ENCODE assay signal across 18 cellular contexts in genomic region chr2:128234613-128235012, GRCh38.
DNase-seq lines count a peak whose midpoint lies in the region; ATAC-seq and TF ChIP-seq lines count a peak whose summit lies in the region.
"Had no signal": no experiment of that assay in that cellular context is flagged by ENCODE, and none has a peak within 500 bp of the region (broad histone marks: within the 10 kb centered on the region; RNA-seq: fewer than 3 reads in every experiment).

No MANE protein-coding gene starts in this region.

- H3K79me1 ChIP-seq in mesendoderm (ENCODE audit: low read length) (no peaks in the 10 kb centered on the region), trophoblast cell (ENCODE audit: low read length) (no peaks in the 10 kb centered on the region)

- H3K27ac ChIP-seq in mesendoderm (ENCODE audit: low read depth, low read length) (peak overlapping the region; percentile 34), trophoblast cell (ENCODE audit: low read depth, low read length) (no peak overlapping the region), right atrium auricular region (no peak overlapping the region)

- no peak overlapping the region for H2BK12ac ChIP-seq in trophoblast cell (ENCODE audit: low read length)

- no peak overlapping the region for H4K5ac ChIP-seq in mesendoderm (ENCODE audit: low read length)

- no peak overlapping the region for H3K14ac ChIP-seq in trophoblast cell (ENCODE audit: low read length)

- H3K36me3 ChIP-seq in mesendoderm (ENCODE audit: control insufficient read depth, insufficient read depth, low read length) (no peaks in the 10 kb centered on the region), trophoblast cell (ENCODE audit: control insufficient read depth in 1 of 2, insufficient read depth in 2 of 2, low read length in 2 of 2) (no peaks in the 10 kb centered on the region), right atrium auricular region (no peaks in the 10 kb centered on the region)

- H3K23ac ChIP-seq in mesendoderm (ENCODE audit: low read length) (no peak overlapping the region), trophoblast cell (ENCODE audit: low read length) (no peak overlapping the region)

- H3K56ac ChIP-seq in mesendoderm (ENCODE audit: low read length), result peak overlapping the region; percentile 54

- H2AK5ac ChIP-seq in mesendoderm (ENCODE audit: low read length), result no peak overlapping the region
- H2AK5ac ChIP-seq in trophoblast cell (ENCODE audit: low read length), result no peak overlapping the region

- no peak for ATAC-seq in GM18858 (IDR thresholded peaks at IDR 0.05; ENCODE audit: unreplicated experiment)
- no peak for ATAC-seq in HG03354 (IDR thresholded peaks at IDR 0.05; ENCODE audit: poor library complexity, severe bottlenecking, unreplicated experiment)
- ATAC-seq: GM12878, K562, Right ventricle myocardium inferior had no signal

- H3K9ac ChIP-seq in mesendoderm (ENCODE audit: low read length) (no peak overlapping the region), trophoblast cell (ENCODE audit: low read length) (peak overlapping the region; percentile 10)

- H2BK5ac ChIP-seq in mesendoderm (ENCODE audit: low read length), result peak overlapping the region; percentile 70
- no peak overlapping the region for H2BK5ac ChIP-seq in trophoblast cell (ENCODE audit: low read depth, low read length, poor library complexity)

- no peak overlapping the region for H4K91ac ChIP-seq in trophoblast cell (ENCODE audit: low read depth, low read length)

- no CpG with 5 or more reads among the region's 5 CpGs for WGBS in mesendoderm (ENCODE audit: extremely low coverage, insufficient coverage, low lambda C conversion rate)
- WGBS in trophoblast cell (ENCODE audit: extremely low coverage, insufficient coverage, insufficient read length), result no CpG with 5 or more reads among the region's 5 CpGs

- H3K4me3 ChIP-seq in mesendoderm (ENCODE audit: low read length), result no peak overlapping the region
- no peak overlapping the region for H3K4me3 ChIP-seq in trophoblast cell (ENCODE audit: low read depth, low read length)
- H3K4me3 ChIP-seq in right atrium auricular region, result no peak overlapping the region
- H3K4me3 ChIP-seq: GM12878, K562 had no signal

- H3K9me3 ChIP-seq in trophoblast cell (ENCODE audit: insufficient read depth, low read depth, low read length), result peaks cover 2% of the 10 kb centered on the region
- H3K9me3 ChIP-seq in right atrium auricular region, result no peaks in the 10 kb centered on the region

- no peaks in the 10 kb centered on the region for H3K79me2 ChIP-seq in mesendoderm (ENCODE audit: control insufficient read depth, insufficient read depth, low read length)
- peaks cover 5% of the 10 kb centered on the region for H3K79me2 ChIP-seq in trophoblast cell (ENCODE audit: control insufficient read depth, insufficient read depth, low read length, poor library complexity)

- H4K12ac ChIP-seq in trophoblast cell (ENCODE audit: low read depth, low read length), result no peak overlapping the region

- H3K18ac ChIP-seq in mesendoderm (ENCODE audit: low read length) (no peak overlapping the region), trophoblast cell (ENCODE audit: low read length) (no peak overlapping the region)

- H3K4ac ChIP-seq in mesendoderm (ENCODE audit: low read depth, low read length), result no peak overlapping the region
- no peak overlapping the region for H3K4ac ChIP-seq in trophoblast cell (ENCODE audit: low read depth, low read length)

- H2AFZ ChIP-seq in trophoblast cell (ENCODE audit: insufficient read depth, low read length, poor library complexity), result no peak overlapping the region

- DNase-seq in NCI-H146 (lab: John Stamatoyannopoulos, UW) (peak; percentile 98), NCI-H345 treated with DMSO at 0.1 percent for 48 hours (lab: John Stamatoyannopoulos, UW; ENCODE audit: unreplicated experiment) (peak; percentile 41), mesendoderm (peak; percentile 90), trophoblast cell (no peak), right atrium auricular region (ENCODE audit: low spot score) (no peak)
- DNase-seq: ACHN, AML-193, DMS153, GF-D8, NCI-H1092 treated with DMSO at 0.1 percent for 48 hours, NCI-H187 treated with DMSO at 0.1 percent for 48 hours, NCI-H446, NCI-H526 treated with DMSO at 0.1 percent for 48 hours had no signal

- no peak overlapping the region for H3K4me2 ChIP-seq in mesendoderm (ENCODE audit: low read length)
- H3K4me2 ChIP-seq in trophoblast cell (ENCODE audit: low read length), result no peak overlapping the region

- H2BK15ac ChIP-seq in mesendoderm (replicated peaks; ENCODE audit: low read depth), result no peak overlapping the region

- TF ChIP-seq CTCF in right atrium auricular region (IDR thresholded peaks at IDR 0.05), result no peak

- H3K27me3 ChIP-seq in mesendoderm (ENCODE audit: insufficient read depth, low read length, poor library complexity), result no peaks in the 10 kb centered on the region
- H3K27me3 ChIP-seq in trophoblast cell (ENCODE audit: insufficient read depth, low read length), result no peaks in the 10 kb centered on the region
- H3K27me3 ChIP-seq in right atrium auricular region, result no peaks in the 10 kb centered on the region

- H2BK120ac ChIP-seq in mesendoderm (ENCODE audit: low read depth, low read length) (no peak overlapping the region), trophoblast cell (ENCODE audit: insufficient read depth, low read length, poor library complexity) (no peak overlapping the region)

- H3K4me1 ChIP-seq in mesendoderm (ENCODE audit: control insufficient read depth, low read depth, low read length) (peaks cover 2% of the 10 kb centered on the region), trophoblast cell (ENCODE audit: control insufficient read depth in 1 of 2, insufficient read depth in 2 of 2, low read length in 2 of 2) (peaks cover 4% of the 10 kb centered on the region in 2 experiments), right atrium auricular region (peaks cover 0 to 11% of the 10 kb centered on the region in 2 donors)

- H4K8ac ChIP-seq in mesendoderm (ENCODE audit: low read depth, low read length) (no peak overlapping the region), trophoblast cell (ENCODE audit: low read depth, low read length) (no peak overlapping the region)

Comparison
In these comparisons a context has a peak if more than half of its experiments do, and no peak if none do; other contexts are left out.
1. DNase-seq: peak in NCI-H146 (single experiment), NCI-H345 treated with DMSO at 0.1 percent for 48 hours (single experiment) and mesendoderm (single experiment); none in trophoblast cell (0 of 2) and right atrium auricular region (single experiment).